In genomic region chr5:160797020-160797419, GRCh38 we compare ENCODE assay signal across 39 cellular contexts. TPM values are rescaled to one million over a fixed set of nuclear protein-coding genes. Genes with fewer than 3 reads are reported as not detected.
"Had no signal": no experiment of that assay in that cellular context is flagged by ENCODE, and none has a peak within 500 bp of the region (broad histone marks: within the 10 kb centered on the region; RNA-seq: fewer than 3 reads in every experiment).

No MANE protein-coding gene starts in this region.

- H3K4me1 Mint-ChIP-seq: activated naive CD4-positive, alpha-beta T cell treated with anti-CD3 and anti-CD28 coated beads, Interleukin-2, amount 10 ng/mL, durations not matched to agents 7 days and 5 days; activated naive CD4-positive, alpha-beta T cell treated with anti-CD3 and anti-CD28 coated beads, Interleukin-2, amount 50 U/mL, for 24 hours; activated naive CD8-positive, alpha-beta T cell treated with anti-CD3 and anti-CD28 coated beads for 36 hours; activated naive CD8-positive, alpha-beta T cell treated with anti-CD3 and anti-CD28 coated beads, Interleukin-2, amount 10 ng/mL, durations not matched to agents 7 days and 5 days; activated naive CD8-positive, alpha-beta T cell treated with anti-CD3 and anti-CD28 coated beads, Interleukin-2, amount 50 U/mL, for 24 hours; activated T-helper 17 cell treated with anti-CD3 and anti-CD28 coated beads, Interleukin-2, amount 50 U/mL, for 72 hours; central memory CD8-positive, alpha-beta T cell had no signal

- H3K4me1 ChIP-seq: adrenal gland, ascending aorta, breast epithelium had no signal

- H3K4me3 ChIP-seq: adrenal gland, ascending aorta, body of pancreas, breast epithelium, cardiac muscle cell had no signal

- H3K27me3 ChIP-seq: adrenal gland, ascending aorta, body of pancreas, brain microvascular endothelial cell, breast epithelium, cardiac muscle cell had no signal

- DNase-seq: activated effector memory CD4-positive, alpha-beta T cell treated with anti-CD3 and anti-CD28 coated beads, Interleukin-2, amount 50 U/mL, for 16 hours; activated effector memory CD4-positive, alpha-beta T cell treated with Interleukin-2 at 50 U/mL for 16 hours; activated gamma-delta T cell; activated gamma-delta T cell treated with Interleukin-2 at 50 U/mL for 16 hours; activated naive CD4-positive, alpha-beta T cell; activated naive CD4-positive, alpha-beta T cell treated with anti-CD3 and anti-CD28 coated beads for 36 hours; activated naive CD4-positive, alpha-beta T cell treated with anti-CD3 and anti-CD28 coated beads, Interleukin-2, amount 10 ng/mL, durations not matched to agents 7 days and 5 days; activated naive CD4-positive, alpha-beta T cell treated with anti-CD3 and anti-CD28 coated beads, Interleukin-2, amount 50 U/mL, for 16 hours; activated naive CD4-positive, alpha-beta T cell treated with Interleukin-2 at 50 U/mL for 16 hours; activated naive CD8-positive, alpha-beta T cell treated with anti-CD3 and anti-CD28 coated beads for 36 hours; activated naive CD8-positive, alpha-beta T cell treated with anti-CD3 and anti-CD28 coated beads, Interleukin-2, amount 10 ng/mL, durations not matched to agents 7 days and 5 days; activated naive CD8-positive, alpha-beta T cell treated with anti-CD3 and anti-CD28 coated beads, Interleukin-2, amount 50 U/mL, for 24 hours; activated T-cell treated with anti-CD3 and anti-CD28 coated beads, Interleukin-2, amount 50 U/mL, for 24 hours; activated T-cell treated with anti-CD3 and anti-CD28 coated beads, Interleukin-2, amount 50 U/mL, for 4 hours; activated T-cell treated with anti-CD3 and anti-CD28 coated beads, Interleukin-2, amount 50 U/mL, for 48 hours; activated T-cell treated with anti-CD3 and anti-CD28 coated beads, Interleukin-2, amount 50 U/mL, for 72 hours; adrenal gland; amniotic stem cell; anterior cingulate cortex; aorta; body of pancreas; brain microvascular endothelial cell; caudate nucleus; central memory CD4-positive, alpha-beta T cell; cerebellar nuclear complex had no signal

- H3K36me3 Mint-ChIP-seq: activated naive CD4-positive, alpha-beta T cell treated with anti-CD3 and anti-CD28 coated beads, Interleukin-2, amount 10 ng/mL, durations not matched to agents 7 days and 5 days; activated naive CD4-positive, alpha-beta T cell treated with anti-CD3 and anti-CD28 coated beads, Interleukin-2, amount 50 U/mL, for 24 hours; activated naive CD4-positive, alpha-beta T cell treated with anti-CD3 and anti-CD28 coated beads, Interleukin-2, amount 50 U/mL, for 72 hours; activated naive CD8-positive, alpha-beta T cell; activated naive CD8-positive, alpha-beta T cell treated with anti-CD3 and anti-CD28 coated beads for 36 hours; activated naive CD8-positive, alpha-beta T cell treated with anti-CD3 and anti-CD28 coated beads, Interleukin-2, amount 10 ng/mL, durations not matched to agents 7 days and 5 days; brain had no signal

- H3K4me3 Mint-ChIP-seq: activated naive CD4-positive, alpha-beta T cell treated with anti-CD3 and anti-CD28 coated beads for 36 hours; activated naive CD4-positive, alpha-beta T cell treated with anti-CD3 and anti-CD28 coated beads, Interleukin-2, amount 10 ng/mL, durations not matched to agents 7 days and 5 days; activated naive CD4-positive, alpha-beta T cell treated with anti-CD3 and anti-CD28 coated beads, Interleukin-2, amount 50 U/mL, for 24 hours; activated naive CD8-positive, alpha-beta T cell; activated naive CD8-positive, alpha-beta T cell treated with anti-CD3 and anti-CD28 coated beads for 36 hours; activated naive CD8-positive, alpha-beta T cell treated with anti-CD3 and anti-CD28 coated beads, Interleukin-2, amount 10 ng/mL, durations not matched to agents 7 days and 5 days; activated naive CD8-positive, alpha-beta T cell treated with anti-CD3 and anti-CD28 coated beads, Interleukin-2, amount 50 U/mL, for 24 hours; activated T-cell treated with anti-CD3 and anti-CD28 coated beads, Interleukin-2, amount 50 U/mL, for 24 hours; activated T-cell treated with anti-CD3 and anti-CD28 coated beads, Interleukin-2, amount 50 U/mL, for 4 hours; activated T-cell treated with anti-CD3 and anti-CD28 coated beads, Interleukin-2, amount 50 U/mL, for 72 hours; activated T-helper 1 cell treated with anti-CD3 and anti-CD28 coated beads, Interleukin-12 subunit alpha, Interleukin-12 subunit beta, Interleukin-2, Interleukin-4 antibody, amounts not matched to agents 30 ng/mL and 10 ng/mL and 1 ng/mL, durations not matched to agents 14 hours and 24 hours and 36 hours; activated T-helper 17 cell treated with anti-CD3 and anti-CD28 coated beads, Interleukin-2, amount 50 U/mL, for 72 hours; brain; central memory CD8-positive, alpha-beta T cell had no signal

- H3K27me3 Mint-ChIP-seq: activated naive CD4-positive, alpha-beta T cell treated with anti-CD3 and anti-CD28 coated beads, Interleukin-2, amount 10 ng/mL, durations not matched to agents 7 days and 5 days had no signal

- H3K36me3 ChIP-seq: adrenal gland, ascending aorta, brain microvascular endothelial cell, breast epithelium, cardiac muscle cell had no signal

- H3K9me3 Mint-ChIP-seq: activated naive CD4-positive, alpha-beta T cell treated with anti-CD3 and anti-CD28 coated beads for 36 hours; activated naive CD4-positive, alpha-beta T cell treated with anti-CD3 and anti-CD28 coated beads, Interleukin-2, amount 10 ng/mL, durations not matched to agents 7 days and 5 days; activated naive CD4-positive, alpha-beta T cell treated with anti-CD3 and anti-CD28 coated beads, Interleukin-2, amount 50 U/mL, for 24 hours; activated naive CD8-positive, alpha-beta T cell treated with anti-CD3 and anti-CD28 coated beads for 36 hours; activated naive CD8-positive, alpha-beta T cell treated with anti-CD3 and anti-CD28 coated beads, Interleukin-2, amount 10 ng/mL, durations not matched to agents 7 days and 5 days; activated naive CD8-positive, alpha-beta T cell treated with anti-CD3 and anti-CD28 coated beads, Interleukin-2, amount 50 U/mL, for 24 hours; activated T-cell treated with anti-CD3 and anti-CD28 coated beads, Interleukin-2, amount 50 U/mL, for 24 hours; activated T-cell treated with anti-CD3 and anti-CD28 coated beads, Interleukin-2, amount 50 U/mL, for 4 hours; activated T-helper 1 cell treated with anti-CD3 and anti-CD28 coated beads, Interleukin-12 subunit alpha, Interleukin-12 subunit beta, Interleukin-2, Interleukin-4 antibody, amounts not matched to agents 30 ng/mL and 10 ng/mL and 1 ng/mL, durations not matched to agents 14 hours and 24 hours and 36 hours; activated T-helper 17 cell treated with anti-CD3 and anti-CD28 coated beads, Interleukin-2, amount 50 U/mL, for 72 hours; activated T-helper 2 cell treated with anti-CD3 and anti-CD28 coated beads, Interferon-gamma antibody, Interleukin-2, Interleukin-4, amounts not matched to agents 10 μg/mL and 5 μg/mL and 100 μg/mL, durations not matched to agents 14 hours and 24 hours and 36 hours; brain; central memory CD8-positive, alpha-beta T cell had no signal

- H3K27ac ChIP-seq: adrenal gland, ascending aorta, body of pancreas, brain microvascular endothelial cell, breast epithelium, cardiac muscle cell had no signal

- H3K27ac Mint-ChIP-seq: activated naive CD4-positive, alpha-beta T cell treated with anti-CD3 and anti-CD28 coated beads for 36 hours; activated naive CD4-positive, alpha-beta T cell treated with anti-CD3 and anti-CD28 coated beads, Interleukin-2, amount 10 ng/mL, durations not matched to agents 7 days and 5 days; activated naive CD4-positive, alpha-beta T cell treated with anti-CD3 and anti-CD28 coated beads, Interleukin-2, amount 50 U/mL, for 24 hours; activated naive CD4-positive, alpha-beta T cell treated with anti-CD3 and anti-CD28 coated beads, Interleukin-2, amount 50 U/mL, for 72 hours; activated naive CD8-positive, alpha-beta T cell; activated naive CD8-positive, alpha-beta T cell treated with anti-CD3 and anti-CD28 coated beads for 36 hours; activated naive CD8-positive, alpha-beta T cell treated with anti-CD3 and anti-CD28 coated beads, Interleukin-2, amount 10 ng/mL, durations not matched to agents 7 days and 5 days; activated naive CD8-positive, alpha-beta T cell treated with anti-CD3 and anti-CD28 coated beads, Interleukin-2, amount 50 U/mL, for 24 hours; activated T-cell treated with anti-CD3 and anti-CD28 coated beads, Interleukin-2, amount 50 U/mL, for 24 hours; activated T-cell treated with anti-CD3 and anti-CD28 coated beads, Interleukin-2, amount 50 U/mL, for 72 hours; activated T-helper 1 cell treated with anti-CD3 and anti-CD28 coated beads, Interleukin-12 subunit alpha, Interleukin-12 subunit beta, Interleukin-2, Interleukin-4 antibody, amounts not matched to agents 30 ng/mL and 10 ng/mL and 1 ng/mL, durations not matched to agents 14 hours and 24 hours and 36 hours; activated T-helper 17 cell treated with anti-CD3 and anti-CD28 coated beads, Interleukin-2, amount 50 U/mL, for 72 hours; activated T-helper 2 cell treated with anti-CD3 and anti-CD28 coated beads, Interferon-gamma antibody, Interleukin-2, Interleukin-4, amounts not matched to agents 10 μg/mL and 5 μg/mL and 100 μg/mL, durations not matched to agents 14 hours and 24 hours and 36 hours; brain had no signal

- H3K9me3 ChIP-seq: adrenal gland, ascending aorta, body of pancreas, breast epithelium had no signal

RNA-seq across cellular contexts. Expression of gene ATP10B, which starts 55.0 kb away (rescaled TPM):
- total RNA-seq: activated naive CD4-positive, alpha-beta T cell treated with anti-CD3 and anti-CD28 coated beads for 36 hours; activated naive CD4-positive, alpha-beta T cell treated with anti-CD3 and anti-CD28 coated beads, Interleukin-2, amount 50 U/mL, for 72 hours; activated naive CD8-positive, alpha-beta T cell treated with anti-CD3 and anti-CD28 coated beads for 36 hours; activated naive CD8-positive, alpha-beta T cell treated with anti-CD3 and anti-CD28 coated beads, Interleukin-2, amount 10 ng/mL, durations not matched to agents 7 days and 5 days; activated T-cell treated with anti-CD3 and anti-CD28 coated beads, Interleukin-2, amount 50 U/mL, for 72 hours; activated T-helper 1 cell treated with anti-CD3 and anti-CD28 coated beads, Interleukin-12 subunit alpha, Interleukin-12 subunit beta, Interleukin-2, Interleukin-4 antibody, amounts not matched to agents 30 ng/mL and 10 ng/mL and 1 ng/mL, durations not matched to agents 14 hours and 24 hours and 36 hours; activated T-helper 17 cell treated with anti-CD3 and anti-CD28 coated beads, Interleukin-2, amount 50 U/mL, for 72 hours; activated T-helper 2 cell treated with anti-CD3 and anti-CD28 coated beads, Interferon-gamma antibody, Interleukin-2, Interleukin-4, amounts not matched to agents 10 μg/mL and 5 μg/mL and 100 μg/mL, durations not matched to agents 14 hours and 24 hours and 36 hours; astrocyte; cardiac septum; chondrocyte had no signal
- polyA plus RNA-seq: cardiac muscle cell had no signal
